8 cellular contexts compared by ENCODE assay signal in the genomic region with DNA sequence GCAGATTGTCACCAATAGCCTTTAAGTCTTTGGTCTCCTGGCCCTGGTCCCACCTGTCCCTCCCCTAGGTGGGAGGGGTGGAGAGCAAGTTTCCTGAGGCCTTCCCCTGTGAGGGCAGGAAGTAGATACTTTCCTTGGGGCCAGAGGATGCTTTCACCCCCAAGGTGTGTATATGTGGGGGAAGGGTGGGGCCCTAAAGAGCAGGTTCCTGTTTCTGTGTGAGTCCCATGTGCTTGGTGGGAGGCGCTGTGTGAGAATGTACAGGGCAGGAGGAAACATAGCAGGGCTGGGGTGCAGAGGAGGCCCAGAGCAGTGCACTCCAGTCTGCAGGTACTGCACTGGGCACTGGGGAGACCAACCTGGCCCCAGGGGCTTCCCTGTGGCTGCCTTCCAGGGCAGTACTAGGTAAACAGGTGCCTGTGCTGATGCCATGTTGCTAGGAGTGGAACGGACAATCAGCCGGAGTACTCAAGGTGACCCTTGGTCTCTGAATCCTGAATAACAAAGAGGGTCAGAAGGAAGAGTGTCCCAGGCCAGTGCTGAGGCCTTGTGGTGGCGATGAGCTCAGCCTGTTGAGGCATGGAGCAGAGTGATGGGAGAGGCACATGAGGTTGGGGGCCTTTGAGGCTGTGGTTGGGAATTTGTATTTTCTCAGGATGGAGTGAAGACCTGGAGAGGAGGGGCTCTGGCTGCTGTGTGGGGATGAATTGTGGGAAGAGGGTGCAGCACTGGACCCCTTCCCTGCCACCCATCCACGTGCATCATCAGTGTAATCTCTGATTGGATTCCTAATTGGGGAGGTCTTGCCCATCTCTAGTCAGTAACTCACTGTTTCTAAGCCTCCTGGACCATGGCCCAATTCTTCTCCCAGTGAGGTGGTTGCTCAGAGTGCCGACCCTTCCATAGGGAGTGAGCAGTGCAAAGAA. TPM values are rescaled to one million over a fixed set of nuclear protein-coding genes. Genes with fewer than 3 reads are reported as not detected.
DNase-seq lines count a peak whose midpoint lies in the region; ATAC-seq, FAIRE-seq and TF ChIP-seq lines count a peak whose summit lies in the region.

No MANE protein-coding gene starts in this region.

- H3K27ac ChIP-seq in PC-9: no peak overlapping the region
- peak overlapping the region; percentile 84 for H3K27ac ChIP-seq in GM12878 (ENCODE audit: control insufficient read depth, insufficient read depth)
- H3K27ac ChIP-seq in uterus: peak overlapping the region; percentile 94 to 97

- CTCF ChIA-PET in PC-9 (lab: Charles Lee): interaction anchor here (0.6 kb wide), 1 partner anchor 456 kb away, joined by 16 read pairs; the partner anchor contains the start of genes C19orf47 and PLD3
- CTCF ChIA-PET in GM12878 (lab: Yijun Ruan, JAX): interaction anchor here (0.6 to 5.9 kb wide), 9 partner anchors 46 to 216 kb away, joined by 3 to 51 read pairs (median 5); no protein-coding TSS in a partner anchor

- peak overlapping the region; percentile 67 for H3K9ac ChIP-seq in GM12878 (ENCODE audit: control insufficient read depth, insufficient read depth, low read length)

- peak; percentile 67 for TF ChIP-seq POLR2A in GM12878 (IDR thresholded peaks at IDR 0.05; ENCODE audit: low read depth, low read length)
- no peak for TF ChIP-seq POLR2A in uterus (IDR thresholded peaks at IDR 0.05)

- BruUV-seq in PC-9 (replicated peaks; lab: Mats Ljungman, UMichigan): no TSS peak
- TSS peak; percentile 22 for BruUV-seq in GM12878 (replicated peaks; lab: Mats Ljungman, UMichigan)

- ATAC-seq in GM12878 (peak; percentile 66), GM18520 (IDR thresholded peaks at IDR 0.05; ENCODE audit: unreplicated experiment) (no peak), HG03196 (IDR thresholded peaks at IDR 0.05; ENCODE audit: unreplicated experiment) (no peak)

- no peak for TF ChIP-seq EP300 in GM12878 (IDR thresholded peaks at IDR 0.05; ENCODE audit: borderline replicate concordance in 1 of 2, control insufficient read depth in 1 of 2, low read depth in 2 of 2, low read length in 2 of 2)

- peak overlapping the region; percentile 62 for H3K27ac Mint-ChIP-seq in mesothelial cell of epicardium

- H3K4me3 ChIP-seq in PC-9: no peak overlapping the region
- H3K4me3 ChIP-seq in GM12878: peak overlapping the region; percentile 62; the same call in 1 of the 2 replicates
- no peak overlapping the region for H3K4me3 ChIP-seq in uterus
- H3K4me3 ChIP-seq in HAP-1: no peak overlapping the region

- in situ Hi-C loops in GM12878 (cut with MboI) (no loop called here), HAP-1 (cut with MboI; ENCODE audit: low sequenced_read_pairs) (no loop called here)

- POLR2A ChIA-PET in PC-9 (lab: Charles Lee; ENCODE audit: unreplicated experiment) (interaction anchor here (0.7 to 0.8 kb wide), 3 partner anchors 26 to 319 kb away, joined by 3 to 5 read pairs (median 3); partner anchors contain the start of gene RAB4B), GM12878 (lab: Charles Lee) (interaction anchor here (0.7 to 4.3 kb wide), 6 partner anchors 26 to 56 kb away, joined by 3 to 37 read pairs (median 18); partner anchors contain the start of genes ACTMAP, RAB4B and SNRPA)

- no peaks in the 10 kb centered on the region for H3K9me3 Mint-ChIP-seq in mesothelial cell of epicardium

- TF ChIP-seq CTCF in GM12873 (IDR thresholded peaks at IDR 0.05; ENCODE audit: insufficient read depth, low read depth, low read length, missing control alignments) (peak; percentile 15), PC-9 (conservative IDR thresholded peaks at IDR 0.05) (no peak), GM12878 (IDR thresholded peaks at IDR 0.05 in 2 of 3, conservative IDR thresholded peaks at IDR 0.05 in 1 of 3; ENCODE audit: control insufficient read depth in 2 of 3, extremely low read depth in 1 of 3, insufficient read depth in 1 of 3, low read depth in 3 of 3, low read length in 3 of 3) (no peak), mesothelial cell of epicardium (IDR thresholded peaks at IDR 0.05; ENCODE audit: unreplicated experiment) (no peak), uterus (IDR thresholded peaks at IDR 0.05) (no peak)

- no peaks in the 10 kb centered on the region for H3K9me3 ChIP-seq in PC-9 (ENCODE audit: insufficient read depth, low read depth)
- H3K9me3 ChIP-seq in GM12878 (replicated peaks; ENCODE audit: control insufficient read depth, insufficient read depth, low read length): no peaks in the 10 kb centered on the region
- H3K9me3 ChIP-seq in uterus: no peaks in the 10 kb centered on the region
- no peaks in the 10 kb centered on the region for H3K9me3 ChIP-seq in HAP-1

- 21% methylated on average over 6 of the region's 6 CpGs for WGBS in GM12878 (ENCODE audit: insufficient coverage, insufficient replicate concordance, low lambda C conversion rate, missing lambda C conversion rate)

- FAIRE-seq in GM12878 (lab: Jason Lieb, UNC): no peak

- H4K20me1 ChIP-seq in PC-9 (ENCODE audit: insufficient read depth) (peaks cover 49% of the 10 kb centered on the region), GM12878 (ENCODE audit: control insufficient read depth, insufficient read depth) (peaks cover 19% of the 10 kb centered on the region)

- H3K79me2 ChIP-seq in PC-9 (ENCODE audit: low read depth): peaks cover 51% of the 10 kb centered on the region
- H3K79me2 ChIP-seq in GM12878 (ENCODE audit: control insufficient read depth, insufficient read depth, low read length): peaks cover 63% of the 10 kb centered on the region

- peaks cover 4% of the 10 kb centered on the region for H3K36me3 Mint-ChIP-seq in mesothelial cell of epicardium

- DNase-seq in PC-9: peak in 1 of 2 experiments; percentile 45
- DNase-seq in GM12878 (ENCODE audit: low read depth, low spot score): peak; percentile 57
- no peak for DNase-seq in mesothelial cell of epicardium (ENCODE audit: low spot score in 2 of 2, unreplicated experiment in 2 of 2)
- DNase-seq in uterus: peak in 1 of 2 donors; percentile 51
- no peak for DNase-seq in HAP-1 (ENCODE audit: low spot score in 2 of 2)

- intact Hi-C loops in PC-9 (cut with micrococcal nuclease; ENCODE audit: unreplicated experiment): no loop called here
- intact Hi-C loops in GM12878 (cut with micrococcal nuclease; ENCODE audit: unreplicated experiment): no loop called here
- intact Hi-C loops in uterus (cut with DNase I; ENCODE audit: low total_unique reads): no loop called here

- RAD21 ChIA-PET in GM12878 (lab: Charles Lee; ENCODE audit: unreplicated experiment): interaction anchor here (1.0 to 3.2 kb wide), 5 partner anchors 26 to 113 kb away, joined by 3 to 18 read pairs (median 10); partner anchors contain the start of genes ACTMAP, NUMBL, RAB4B and SNRPA

- no peaks in the 10 kb centered on the region for H3K9me2 ChIP-seq in PC-9 (ENCODE audit: insufficient read depth)

- TF ChIP-seq RAD21 in GM12878 (IDR thresholded peaks at IDR 0.05; ENCODE audit: insufficient read depth, low read depth, low read length): no peak

- H3K27me3 Mint-ChIP-seq in mesothelial cell of epicardium (ENCODE audit: low read depth): no peaks in the 10 kb centered on the region

- H3K4me1 ChIP-seq in PC-9 (replicated peaks; ENCODE audit: insufficient read depth) (peaks cover 32% of the 10 kb centered on the region), GM12878 (ENCODE audit: control insufficient read depth, insufficient read depth, low read length) (peaks cover 52% of the 10 kb centered on the region), uterus (peaks cover 8 to 36% of the 10 kb centered on the region in 2 donors), HAP-1 (peaks cover 17% of the 10 kb centered on the region)

- peaks cover 58% of the 10 kb centered on the region for H3K4me1 Mint-ChIP-seq in mesothelial cell of epicardium

- SMC1A ChIA-PET in GM12878 (lab: Charles Lee; ENCODE audit: uncharacterized antibody, unreplicated experiment): interaction anchor here (1.2 to 4.2 kb wide), 6 partner anchors 26 to 116 kb away, joined by 3 to 41 read pairs (median 12); partner anchors contain the start of genes ACTMAP, COQ8B, ITPKC and RAB4B

- no peaks in the 10 kb centered on the region for H3K27me3 ChIP-seq in PC-9 (ENCODE audit: insufficient read depth, low read depth)
- no peaks in the 10 kb centered on the region for H3K27me3 ChIP-seq in GM12878 (replicated peaks in 1 of 2; ENCODE audit: control insufficient read depth in 2 of 2, insufficient read depth in 2 of 2, low read length in 1 of 2)
- no peaks in the 10 kb centered on the region for H3K27me3 ChIP-seq in uterus
- no peaks in the 10 kb centered on the region for H3K27me3 ChIP-seq in HAP-1 (ENCODE audit: low read depth)

- no peaks in the 10 kb centered on the region for H3F3A ChIP-seq in PC-9 (ENCODE audit: insufficient read depth, low read depth)

- 0 out of 2 replicates have a peak overlapping the region, but pooled peaks have one; percentile 7 for H3K4me2 ChIP-seq in PC-9
- peak overlapping the region; percentile 91 for H3K4me2 ChIP-seq in GM12878 (ENCODE audit: control insufficient read depth, insufficient read depth)

- peaks cover 7% of the 10 kb centered on the region for H3K36me3 ChIP-seq in PC-9 (ENCODE audit: low read depth)
- H3K36me3 ChIP-seq in GM12878 (ENCODE audit: control insufficient read depth in 2 of 2, insufficient read depth in 2 of 2, low read length in 1 of 2): peaks cover 15 to 26% of the 10 kb centered on the region in 2 experiments; a peak in 3 of 4 replicates
- no peaks in the 10 kb centered on the region for H3K36me3 ChIP-seq in uterus
- H3K36me3 ChIP-seq in HAP-1 (replicated peaks): peaks cover 72% of the 10 kb centered on the region

- H3K4me3 Mint-ChIP-seq in mesothelial cell of epicardium: no peak overlapping the region

- H2AFZ ChIP-seq in PC-9 (no peak overlapping the region), GM12878 (ENCODE audit: control insufficient read depth, low read depth, low read length) (no peak overlapping the region)

RNA-seq across cellular contexts. Expression of gene EGLN2, which starts 5.1 kb away (rescaled TPM):
- total RNA-seq in PC-9 (2021) (78.4 and 78.5 TPM in 2 replicates), GM12878 (2014; rRNA removed) (80.9 and 91.8 TPM in 2 replicates), GM12878 (2014; rRNA removed; fragmentation: Illumina TruSeq; extraction: Trizol) (57.7 and 62.5 TPM in 2 replicates), GM12878 (2021) (89.3 and 90.9 TPM in 2 replicates), mesothelial cell of epicardium (107 to 109 TPM (median 108 TPM) in 3 replicates), uterus (100 to 1,000 TPM in 1 of 4 donors, 10 to 100 TPM in 3; 33.2 to 164 (median 78.1) TPM)
- total RNA-seq in GM12878 (2013; cell fraction: nucleolus; rRNA removed): 57.7 and 67.3 TPM in 2 replicates
- polyA plus RNA-seq in GM12878 (2011; ENCODE audit: low read depth): 21.1 TPM
- polyA plus RNA-seq in GM12878 (2011; rRNA removed) (20.1 and 35.1 TPM in 2 replicates), GM12878 (2014; fragmentation: Illumina TruSeq; extraction: Trizol) (20.3 and 49.6 TPM in 2 replicates), GM12878 (2014; fragmentation: Nextera tagmentation; extraction: Ambion mirVana) (10 to 100 TPM in 1 of 2 experiments, 1 to 10 TPM in 1; 8.6 to 34.9 TPM), GM12878 (2014; rRNA removed) (88.6 and 94.4 TPM in 2 replicates), GM12878 (2016; fragmentation: Nextera tagmentation; extraction: Ambion mirVana) (10 to 100 TPM; 71.1 to 93.0 TPM)
- polyA plus RNA-seq in GM12878 (2011; cell fraction: cytosol; rRNA removed): 50.5 and 76.9 TPM in 2 replicates
- polyA plus RNA-seq in GM12878 (2011; cell fraction: nucleus; rRNA removed): 87.9 and 107 TPM in 2 replicates
- polyA plus RNA-seq in GM12878 (2012): 47.4 and 50.4 TPM in 2 replicates
- polyA minus RNA-seq in GM12878 (2011; rRNA and poly(A)+ RNA removed): 28.0 and 58.9 TPM in 2 replicates
- 25.8 and 29.5 TPM in 2 replicates for polyA minus RNA-seq in GM12878 (2011; cell fraction: cytosol; rRNA and poly(A)+ RNA removed)
- 23.2 and 46.2 TPM in 2 replicates for polyA minus RNA-seq in GM12878 (2011; cell fraction: nucleus; rRNA and poly(A)+ RNA removed)

RNA-seq across cellular contexts. Expression of gene RAB4B, which starts 26.1 kb away (rescaled TPM):
- 22.2 and 24.8 TPM in 2 replicates for total RNA-seq in PC-9 (2021)
- 5.2 and 5.7 TPM in 2 replicates for total RNA-seq in GM12878 (2013; cell fraction: nucleolus; rRNA removed)
- 27.8 and 30.4 TPM in 2 replicates for total RNA-seq in GM12878 (2014; rRNA removed)
- total RNA-seq in GM12878 (2014; rRNA removed; fragmentation: Illumina TruSeq; extraction: Trizol): 9.8 and 11.5 TPM in 2 replicates
- 32.9 and 38.2 TPM in 2 replicates for total RNA-seq in GM12878 (2021)
- 11.8 TPM for polyA plus RNA-seq in GM12878 (2011; ENCODE audit: low read depth)
- 14.9 and 25.1 TPM in 2 replicates for polyA plus RNA-seq in GM12878 (2011; rRNA removed)
- polyA plus RNA-seq in GM12878 (2011; cell fraction: cytosol; rRNA removed): 40.3 and 56.5 TPM in 2 replicates
- 38.3 and 42.5 TPM in 2 replicates for polyA plus RNA-seq in GM12878 (2011; cell fraction: nucleus; rRNA removed)
- 26.6 and 31.5 TPM in 2 replicates for polyA plus RNA-seq in GM12878 (2012)
- polyA plus RNA-seq in GM12878 (2014; fragmentation: Illumina TruSeq; extraction: Trizol): 3.5 and 13.7 TPM in 2 replicates
- polyA plus RNA-seq in GM12878 (2014; fragmentation: Nextera tagmentation; extraction: Ambion mirVana): 1 to 10 TPM in 1 of 2 experiments, under 1 TPM in 1; 0.60 to 3.2 TPM
- polyA plus RNA-seq in GM12878 (2014; rRNA removed): 43.1 and 51.5 TPM in 2 replicates
- polyA plus RNA-seq in GM12878 (2016; fragmentation: Nextera tagmentation; extraction: Ambion mirVana): 10 to 100 TPM; 47.9 to 50.0 TPM
- polyA minus RNA-seq in GM12878 (2011; rRNA and poly(A)+ RNA removed): 10.3 and 16.6 TPM in 2 replicates
- 3.3 and 6.8 TPM in 2 replicates for polyA minus RNA-seq in GM12878 (2011; cell fraction: cytosol; rRNA and poly(A)+ RNA removed)
- 4.6 and 5.7 TPM in 2 replicates for polyA minus RNA-seq in GM12878 (2011; cell fraction: nucleus; rRNA and poly(A)+ RNA removed)
- 13.2 to 15.8 TPM (median 14.5 TPM) in 3 replicates for total RNA-seq in mesothelial cell of epicardium
- 10 to 100 TPM in 3 of 4 donors, 1 to 10 TPM in 1; 7.4 to 26.3 (median 18.1) TPM for total RNA-seq in uterus

RNA-seq across cellular contexts. Expression of gene MIA, which starts 28.8 kb away (rescaled TPM):
- total RNA-seq in PC-9 (2021) (2.5 and 2.7 TPM in 2 replicates), GM12878 (2014; rRNA removed) (0.33 and 0.40 TPM in 2 replicates), GM12878 (2014; rRNA removed; fragmentation: Illumina TruSeq; extraction: Trizol) (not detected in 2 replicates), GM12878 (2021) (0.92 TPM in 1 of 2 replicates, not detected in the other), mesothelial cell of epicardium (1.2 to 2.7 TPM (median 1.4 TPM) in 3 replicates), uterus (1 to 10 TPM in 1 of 4 donors, not detected in 3; 2.8 TPM)
- 2.6 and 3.0 TPM in 2 replicates for total RNA-seq in GM12878 (2013; cell fraction: nucleolus; rRNA removed)
- not detected for polyA plus RNA-seq in GM12878 (2011; ENCODE audit: low read depth)
- polyA plus RNA-seq in GM12878 (2011; rRNA removed) (0.16 and 0.39 TPM in 2 replicates), GM12878 (2014; fragmentation: Illumina TruSeq; extraction: Trizol) (not detected in 2 replicates), GM12878 (2014; fragmentation: Nextera tagmentation; extraction: Ambion mirVana) (1 to 10 TPM; 1.4 to 1.6 TPM), GM12878 (2014; rRNA removed) (0.36 TPM in 1 of 2 replicates, not detected in the other), GM12878 (2016; fragmentation: Nextera tagmentation; extraction: Ambion mirVana) (1 to 10 TPM; 1.6 to 2.7 TPM)
- polyA plus RNA-seq in GM12878 (2011; cell fraction: cytosol; rRNA removed): 0.52 TPM in 1 of 2 replicates, not detected in the other
- polyA plus RNA-seq in GM12878 (2011; cell fraction: nucleus; rRNA removed): 0.63 and 1.2 TPM in 2 replicates
- polyA plus RNA-seq in GM12878 (2012): 0.49 and 0.74 TPM in 2 replicates
- not detected in 2 replicates for polyA minus RNA-seq in GM12878 (2011; rRNA and poly(A)+ RNA removed)
- polyA minus RNA-seq in GM12878 (2011; cell fraction: cytosol; rRNA and poly(A)+ RNA removed): not detected in 2 replicates
- 0.97 TPM in 1 of 2 replicates, not detected in the other for polyA minus RNA-seq in GM12878 (2011; cell fraction: nucleus; rRNA and poly(A)+ RNA removed)

RNA-seq across cellular contexts. Expression of gene CYP2A6, which starts 46.1 kb away (rescaled TPM):
- total RNA-seq in PC-9 (2021) (not detected in 2 replicates), GM12878 (2014; rRNA removed) (not detected in 2 replicates), GM12878 (2014; rRNA removed; fragmentation: Illumina TruSeq; extraction: Trizol) (not detected in 2 replicates), GM12878 (2021) (0.58 and 0.97 TPM in 2 replicates), mesothelial cell of epicardium (0.27 to 0.40 TPM (median 0.34 TPM) in 3 replicates), uterus (under 1 TPM in 1 of 4 donors, not detected in 3; 0.64 TPM)
- not detected in 2 replicates for total RNA-seq in GM12878 (2013; cell fraction: nucleolus; rRNA removed)
- polyA plus RNA-seq in GM12878 (2011; ENCODE audit: low read depth): not detected
- polyA plus RNA-seq in GM12878 (2011; rRNA removed) (not detected in 2 replicates), GM12878 (2014; fragmentation: Illumina TruSeq; extraction: Trizol) (not detected in 2 replicates), GM12878 (2014; fragmentation: Nextera tagmentation; extraction: Ambion mirVana) (not detected), GM12878 (2014; rRNA removed) (not detected in 2 replicates), GM12878 (2016; fragmentation: Nextera tagmentation; extraction: Ambion mirVana) (not detected)
- polyA plus RNA-seq in GM12878 (2011; cell fraction: cytosol; rRNA removed): not detected in 2 replicates
- polyA plus RNA-seq in GM12878 (2011; cell fraction: nucleus; rRNA removed): not detected in 2 replicates
- polyA plus RNA-seq in GM12878 (2012): not detected in 2 replicates
- not detected in 2 replicates for polyA minus RNA-seq in GM12878 (2011; rRNA and poly(A)+ RNA removed)
- not detected in 2 replicates for polyA minus RNA-seq in GM12878 (2011; cell fraction: cytosol; rRNA and poly(A)+ RNA removed)
- not detected in 2 replicates for polyA minus RNA-seq in GM12878 (2011; cell fraction: nucleus; rRNA and poly(A)+ RNA removed)

RNA-seq across cellular contexts. Expression of gene SNRPA, which starts 53.1 kb away (rescaled TPM):
- 119 and 147 TPM in 2 replicates for total RNA-seq in PC-9 (2021)
- total RNA-seq in GM12878 (2013; cell fraction: nucleolus; rRNA removed): 37.6 and 39.8 TPM in 2 replicates
- total RNA-seq in GM12878 (2014; rRNA removed): 260 and 299 TPM in 2 replicates
- 130 and 137 TPM in 2 replicates for total RNA-seq in GM12878 (2014; rRNA removed; fragmentation: Illumina TruSeq; extraction: Trizol)
- total RNA-seq in GM12878 (2021): 186 and 196 TPM in 2 replicates
- polyA plus RNA-seq in GM12878 (2011; ENCODE audit: low read depth): 42.1 TPM
- 115 and 219 TPM in 2 replicates for polyA plus RNA-seq in GM12878 (2011; rRNA removed)
- 158 and 310 TPM in 2 replicates for polyA plus RNA-seq in GM12878 (2011; cell fraction: cytosol; rRNA removed)
- polyA plus RNA-seq in GM12878 (2011; cell fraction: nucleus; rRNA removed): 351 and 467 TPM in 2 replicates
- polyA plus RNA-seq in GM12878 (2012): 117 and 145 TPM in 2 replicates
- polyA plus RNA-seq in GM12878 (2014; fragmentation: Illumina TruSeq; extraction: Trizol): 164 and 166 TPM in 2 replicates
- 10 to 100 TPM; 14.8 to 32.8 TPM for polyA plus RNA-seq in GM12878 (2014; fragmentation: Nextera tagmentation; extraction: Ambion mirVana)
- 297 and 367 TPM in 2 replicates for polyA plus RNA-seq in GM12878 (2014; rRNA removed)
- polyA plus RNA-seq in GM12878 (2016; fragmentation: Nextera tagmentation; extraction: Ambion mirVana): 100 to 1,000 TPM; 241 to 257 TPM
- 181 and 241 TPM in 2 replicates for polyA minus RNA-seq in GM12878 (2011; rRNA and poly(A)+ RNA removed)
- 81.0 and 81.1 TPM in 2 replicates for polyA minus RNA-seq in GM12878 (2011; cell fraction: cytosol; rRNA and poly(A)+ RNA removed)
- polyA minus RNA-seq in GM12878 (2011; cell fraction: nucleus; rRNA and poly(A)+ RNA removed): 63.2 and 95.8 TPM in 2 replicates
- total RNA-seq in mesothelial cell of epicardium: 109 to 121 TPM (median 111 TPM) in 3 replicates
- 10 to 100 TPM; 12.8 to 70.2 (median 19.0) TPM for total RNA-seq in uterus
